In the genomic region with DNA sequence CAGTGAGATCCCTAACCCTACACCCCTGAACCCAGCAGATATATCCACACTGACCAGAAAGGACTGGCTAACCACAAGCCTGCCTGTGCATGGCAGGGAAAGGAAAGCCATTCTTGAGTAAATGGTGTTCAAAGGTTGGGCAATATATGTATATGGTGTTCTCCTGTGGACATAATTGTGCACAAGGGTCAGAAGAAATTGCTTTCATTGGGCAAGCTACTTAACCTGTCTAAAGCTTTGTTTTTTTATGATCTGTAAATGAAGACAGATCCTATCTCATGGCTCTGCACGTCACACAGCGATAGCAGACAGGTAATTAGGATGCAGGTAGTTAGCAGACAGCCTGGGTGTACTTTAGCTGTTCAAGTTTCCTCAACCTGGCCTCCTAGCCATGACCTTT, we compare ENCODE assay signal across 6 cellular contexts.
DNase-seq lines count a peak whose midpoint lies in the region; ATAC-seq and TF ChIP-seq lines count a peak whose summit lies in the region.
"Not testable (repeated sequence)": the region's sequence is repeated elsewhere in the genome, so short reads cannot be mapped to it uniquely, and the experiment has no call there.

No MANE protein-coding gene starts in this region.

- not testable (repeated sequence) for H3K36me3 ChIP-seq in KMS-11 (ENCODE audit: insufficient read depth); Panc1 (ENCODE audit: control insufficient read depth, insufficient read depth, low read length); hepatocyte (replicated peaks; ENCODE audit: insufficient read depth, low read depth); mucosa of rectum (ENCODE audit: control insufficient read depth in 2 of 2, insufficient read depth in 2 of 2, low read length in 2 of 2)

- H3K4me2 ChIP-seq in KMS-11: peak overlapping the region; percentile 40; the same call in 1 of the 2 replicates
- H3K4me2 ChIP-seq in hepatocyte: not testable (repeated sequence)

- H3K9me2 ChIP-seq in hepatocyte (replicated peaks; ENCODE audit: insufficient read depth): not testable (repeated sequence)

- H3K79me2 ChIP-seq in KMS-11 (ENCODE audit: insufficient read depth, low read depth): peaks cover 73% of the 10 kb centered on the region
- not testable (repeated sequence) for H3K79me2 ChIP-seq in hepatocyte

- not testable (repeated sequence) for H3K27me3 Mint-ChIP-seq in activated CD8-positive, alpha-beta T cell treated with anti-CD3 and anti-CD28 coated beads for 36 hours; activated naive CD4-positive, alpha-beta T cell treated with anti-CD3 and anti-CD28 coated beads, Interleukin-2, amount 50 U/mL, for 24 hours

- BruUV-seq in Panc1 (replicated peaks; lab: Mats Ljungman, UMichigan): not testable (repeated sequence)

- peaks cover 39% of the 10 kb centered on the region for H3K4me1 Mint-ChIP-seq in activated CD8-positive, alpha-beta T cell treated with anti-CD3 and anti-CD28 coated beads for 36 hours (ENCODE audit: low read depth)
- H3K4me1 Mint-ChIP-seq in activated naive CD4-positive, alpha-beta T cell treated with anti-CD3 and anti-CD28 coated beads, Interleukin-2, amount 50 U/mL, for 24 hours: peaks cover 42% of the 10 kb centered on the region

- 0 out of 2 replicates have a peak, but pooled peaks have one; percentile 8 for ATAC-seq in Panc1
- ATAC-seq in activated CD8-positive, alpha-beta T cell treated with anti-CD3 and anti-CD28 coated beads for 36 hours: not testable (repeated sequence)

- not testable (repeated sequence) for H3K27me3 ChIP-seq in KMS-11 (ENCODE audit: insufficient read depth, low read depth); Panc1 (ENCODE audit: control insufficient read depth, insufficient read depth, low read length); hepatocyte; mucosa of rectum (ENCODE audit: control insufficient read depth in 2 of 2, insufficient read depth in 2 of 2, low read length in 2 of 2)

- CTCF ChIA-PET in Panc1 (lab: Charles Lee); activated CD8-positive, alpha-beta T cell treated with anti-CD3 and anti-CD28 coated beads for 36 hours (lab: Charles Lee): not testable (repeated sequence)

- POLR2A ChIA-PET in Panc1 (lab: Charles Lee); activated CD8-positive, alpha-beta T cell treated with anti-CD3 and anti-CD28 coated beads for 36 hours (lab: Charles Lee): not testable (repeated sequence)

- not testable (repeated sequence) for TF ChIP-seq CTCF in KMS-11 (conservative IDR thresholded peaks at IDR 0.05; ENCODE audit: low read depth, low read length); Panc1 (IDR thresholded peaks at IDR 0.05); activated CD8-positive, alpha-beta T cell treated with anti-CD3 and anti-CD28 coated beads for 36 hours (IDR thresholded peaks at IDR 0.05); hepatocyte (IDR thresholded peaks at IDR 0.05; ENCODE audit: poor library complexity)

- not testable (repeated sequence) for H3K9me3 Mint-ChIP-seq in activated CD8-positive, alpha-beta T cell treated with anti-CD3 and anti-CD28 coated beads for 36 hours; activated naive CD4-positive, alpha-beta T cell treated with anti-CD3 and anti-CD28 coated beads, Interleukin-2, amount 50 U/mL, for 24 hours

- H3K27ac ChIP-seq in KMS-11 (peak overlapping the region; percentile 93; the same call in 1 of the 2 replicates), hepatocyte (peak overlapping the region; percentile 93), mucosa of rectum (ENCODE audit: low read depth in 2 of 2, low read length in 2 of 2) (peak overlapping the region; percentile 62 to 70)
- not testable (repeated sequence) for H3K27ac ChIP-seq in Panc1 (ENCODE audit: low read length)

- in situ Hi-C loops in Panc1 (cut with HindIII; ENCODE audit: low pct_unique_long_range_greater_than_20kb, low sequenced_read_pairs): not testable (repeated sequence)

- H4K20me1 ChIP-seq in KMS-11 (ENCODE audit: insufficient read depth); hepatocyte (ENCODE audit: insufficient read depth, poor library complexity, severe bottlenecking): not testable (repeated sequence)

- H3K36me3 Mint-ChIP-seq in activated CD8-positive, alpha-beta T cell treated with anti-CD3 and anti-CD28 coated beads for 36 hours (ENCODE audit: low read depth): peaks cover 13% of the 10 kb centered on the region
- H3K36me3 Mint-ChIP-seq in activated naive CD4-positive, alpha-beta T cell treated with anti-CD3 and anti-CD28 coated beads, Interleukin-2, amount 50 U/mL, for 24 hours: peaks cover 14% of the 10 kb centered on the region

- 68% methylated on average over 2 of the region's 2 CpGs for WGBS in hepatocyte (ENCODE audit: low lambda C conversion rate, missing lambda C conversion rate)

- H3K4me1 ChIP-seq in KMS-11 (ENCODE audit: low read depth, poor library complexity, severe bottlenecking): peaks cover 60% of the 10 kb centered on the region
- H3K4me1 ChIP-seq in Panc1 (ENCODE audit: control insufficient read depth, insufficient read depth, low read length); hepatocyte (ENCODE audit: insufficient read depth); mucosa of rectum (ENCODE audit: control insufficient read depth in 2 of 2, insufficient read depth in 2 of 2, low read length in 2 of 2): not testable (repeated sequence)

- not testable (repeated sequence) for DNase-seq in Panc1 (ENCODE audit: low read depth, low spot score); activated CD8-positive, alpha-beta T cell treated with anti-CD3 and anti-CD28 coated beads for 36 hours; hepatocyte (ENCODE audit: low spot score)

- not testable (repeated sequence) for H3K4me3 ChIP-seq in KMS-11 (IDR thresholded peaks at IDR 0.05; ENCODE audit: insufficient read depth, low read depth, low read length); Panc1 (ENCODE audit: low read depth in 2 of 2, low read length in 2 of 2); hepatocyte; mucosa of rectum (ENCODE audit: low read length in 2 of 2)

- not testable (repeated sequence) for H3K9me3 ChIP-seq in Panc1 (ENCODE audit: control insufficient read depth, insufficient read depth, low read depth, low read length); hepatocyte (ENCODE audit: low read depth); mucosa of rectum (ENCODE audit: control insufficient read depth in 2 of 2, low read length in 2 of 2)

- H3K27ac Mint-ChIP-seq in activated CD8-positive, alpha-beta T cell treated with anti-CD3 and anti-CD28 coated beads for 36 hours: peak overlapping the region; percentile 63
- peak overlapping the region; percentile 46 for H3K27ac Mint-ChIP-seq in activated naive CD4-positive, alpha-beta T cell treated with anti-CD3 and anti-CD28 coated beads, Interleukin-2, amount 50 U/mL, for 24 hours

- intact Hi-C loops in Panc1 (cut with micrococcal nuclease; ENCODE audit: unreplicated experiment); activated CD8-positive, alpha-beta T cell treated with anti-CD3 and anti-CD28 coated beads for 36 hours (cut with micrococcal nuclease): not testable (repeated sequence)

- H3K4me3 Mint-ChIP-seq in activated CD8-positive, alpha-beta T cell treated with anti-CD3 and anti-CD28 coated beads for 36 hours: not testable (repeated sequence)
- H3K4me3 Mint-ChIP-seq in activated naive CD4-positive, alpha-beta T cell treated with anti-CD3 and anti-CD28 coated beads, Interleukin-2, amount 50 U/mL, for 24 hours: peak overlapping the region; percentile 15

- not testable (repeated sequence) for H3K9ac ChIP-seq in KMS-11; mucosa of rectum (ENCODE audit: low read depth in 1 of 2, low read length in 2 of 2)

- not testable (repeated sequence) for H2AFZ ChIP-seq in KMS-11 (ENCODE audit: low read depth); hepatocyte
